Comparison of ENCODE assay signal across 33 cellular contexts in genomic region chr12:62540354-62540753, GRCh38.
"Had no signal": no experiment of that assay in that cellular context is flagged by ENCODE, and none has a peak within 500 bp of the region (broad histone marks: within the 10 kb centered on the region; RNA-seq: fewer than 3 reads in every experiment).

No MANE protein-coding gene starts in this region.

- ATAC-seq: activated CD8-positive, alpha-beta T cell treated with anti-CD3 and anti-CD28 coated beads for 36 hours; activated naive CD4-positive, alpha-beta T cell treated with anti-CD3 and anti-CD28 coated beads, Interleukin-2, amount 50 U/mL, for 72 hours; activated T-helper 17 cell treated with anti-CD3 and anti-CD28 coated beads, Interleukin-2, amount 50 U/mL, for 72 hours; body of pancreas; T-cell had no signal

- H3K27me3 Mint-ChIP-seq: activated B cell treated with CpG ODN at 0.5 μM for 24 hours; activated CD4-positive, alpha-beta memory T cell treated with anti-CD3 and anti-CD28 coated beads for 36 hours; activated CD4-positive, alpha-beta T cell treated with anti-CD3 and anti-CD28 coated beads, Interleukin-2, amount 10 ng/mL, durations not matched to agents 24 days and 14 days; activated CD8-positive, alpha-beta T cell treated with anti-CD3 and anti-CD28 coated beads for 36 hours; activated T-helper 17 cell treated with anti-CD3 and anti-CD28 coated beads, Interleukin-2, amount 50 U/mL, for 72 hours; T-cell had no signal

- H3K4me3 ChIP-seq: adrenal gland, body of pancreas, breast epithelium had no signal

- H3K9me3 ChIP-seq: body of pancreas, breast epithelium had no signal

- H3K36me3 Mint-ChIP-seq: activated naive CD4-positive, alpha-beta T cell treated with anti-CD3 and anti-CD28 coated beads, Interleukin-2, amount 50 U/mL, for 72 hours had no signal

- H3K9me3 Mint-ChIP-seq: activated B cell treated with CpG ODN at 0.5 μM for 24 hours; activated CD4-positive, alpha-beta memory T cell treated with anti-CD3 and anti-CD28 coated beads for 36 hours; activated CD4-positive, alpha-beta T cell treated with anti-CD3 and anti-CD28 coated beads, Interleukin-2, amount 10 ng/mL, durations not matched to agents 24 days and 14 days; activated CD8-positive, alpha-beta T cell treated with anti-CD3 and anti-CD28 coated beads for 36 hours; activated naive CD4-positive, alpha-beta T cell treated with anti-CD3 and anti-CD28 coated beads for 36 hours; activated naive CD4-positive, alpha-beta T cell treated with anti-CD3 and anti-CD28 coated beads, Interleukin-2, amount 50 U/mL, for 72 hours; activated T-helper 1 cell treated with anti-CD3 and anti-CD28 coated beads, Interleukin-12 subunit alpha, Interleukin-12 subunit beta, Interleukin-2, Interleukin-4 antibody, amounts not matched to agents 30 ng/mL and 10 ng/mL and 1 ng/mL, durations not matched to agents 14 hours and 24 hours and 36 hours; activated T-helper 17 cell treated with anti-CD3 and anti-CD28 coated beads, Interleukin-2, amount 50 U/mL, for 72 hours; T-cell; T-helper 2 cell treated with Interferon-gamma antibody and Interleukin-4, amounts not matched to agents 5 μg/mL and 100 μg/mL, for 36 hours had no signal

- H3K4me1 ChIP-seq: breast epithelium had no signal

- H3K27ac ChIP-seq: adrenal gland, body of pancreas, brain microvascular endothelial cell, breast epithelium, VCaP had no signal

- FAIRE-seq: astrocyte had no signal

- H3K4me1 Mint-ChIP-seq: activated B cell treated with CpG ODN at 0.5 μM for 24 hours, T-cell had no signal

- H3K4me3 Mint-ChIP-seq: activated B cell treated with CpG ODN at 0.5 μM for 24 hours; activated CD4-positive, alpha-beta memory T cell treated with anti-CD3 and anti-CD28 coated beads for 36 hours; activated CD4-positive, alpha-beta T cell treated with anti-CD3 and anti-CD28 coated beads, Interleukin-2, amount 10 ng/mL, durations not matched to agents 24 days and 14 days; activated CD8-positive, alpha-beta T cell treated with anti-CD3 and anti-CD28 coated beads for 36 hours; activated naive CD4-positive, alpha-beta T cell treated with anti-CD3 and anti-CD28 coated beads for 36 hours; activated T-helper 1 cell treated with anti-CD3 and anti-CD28 coated beads, Interleukin-12 subunit alpha, Interleukin-12 subunit beta, Interleukin-2, Interleukin-4 antibody, amounts not matched to agents 30 ng/mL and 10 ng/mL and 1 ng/mL, durations not matched to agents 14 hours and 24 hours and 36 hours; activated T-helper 17 cell treated with anti-CD3 and anti-CD28 coated beads, Interleukin-2, amount 50 U/mL, for 72 hours; T-cell; T-helper 2 cell treated with Interferon-gamma antibody and Interleukin-4, amounts not matched to agents 5 μg/mL and 100 μg/mL, for 36 hours had no signal

- H3K27ac Mint-ChIP-seq: activated B cell treated with CpG ODN at 0.5 μM for 24 hours; activated CD4-positive, alpha-beta memory T cell treated with anti-CD3 and anti-CD28 coated beads for 36 hours; activated CD4-positive, alpha-beta T cell treated with anti-CD3 and anti-CD28 coated beads, Interleukin-2, amount 10 ng/mL, durations not matched to agents 24 days and 14 days; activated CD8-positive, alpha-beta T cell treated with anti-CD3 and anti-CD28 coated beads for 36 hours; activated naive CD4-positive, alpha-beta T cell treated with anti-CD3 and anti-CD28 coated beads for 36 hours; activated naive CD4-positive, alpha-beta T cell treated with anti-CD3 and anti-CD28 coated beads, Interleukin-2, amount 50 U/mL, for 72 hours; activated T-helper 1 cell treated with anti-CD3 and anti-CD28 coated beads, Interleukin-12 subunit alpha, Interleukin-12 subunit beta, Interleukin-2, Interleukin-4 antibody, amounts not matched to agents 30 ng/mL and 10 ng/mL and 1 ng/mL, durations not matched to agents 14 hours and 24 hours and 36 hours; activated T-helper 17 cell treated with anti-CD3 and anti-CD28 coated beads, Interleukin-2, amount 50 U/mL, for 72 hours; T-cell; T-helper 2 cell treated with Interferon-gamma antibody and Interleukin-4, amounts not matched to agents 5 μg/mL and 100 μg/mL, for 36 hours had no signal

- H3K27me3 ChIP-seq: adrenal gland, body of pancreas, brain microvascular endothelial cell, breast epithelium had no signal

- DNase-seq: activated B cell treated with CpG ODN at 0.5 μM for 24 hours; activated CD4-positive, alpha-beta memory T cell treated with anti-CD3 and anti-CD28 coated beads for 36 hours; activated CD4-positive, alpha-beta T cell treated with anti-CD3 and anti-CD28 coated beads for 4 hours; activated CD4-positive, alpha-beta T cell treated with anti-CD3 and anti-CD28 coated beads, Interleukin-2, amount 10 ng/mL, durations not matched to agents 24 days and 14 days; activated CD4-positive, alpha-beta T cell treated with anti-CD3 and anti-CD28 coated beads, Interleukin-2, amount 50 U/mL, for 1 hour; activated CD4-positive, alpha-beta T cell treated with anti-CD3 and anti-CD28 coated beads, Interleukin-2, amount 50 U/mL, for 4 hours; activated CD4-positive, CD25-positive, alpha-beta regulatory T cell treated with anti-CD3 and anti-CD28 coated beads, Interleukin-2, amount 50 U/mL, for 72 hours; activated CD8-positive, alpha-beta memory T cell treated with anti-CD3 and anti-CD28 coated beads, Interleukin-2, amount 50 U/mL, for 4 hours; activated CD8-positive, alpha-beta T cell treated with anti-CD3 and anti-CD28 coated beads for 36 hours; activated effector memory CD4-positive, alpha-beta T cell treated with anti-CD3 and anti-CD28 coated beads, Interleukin-2, amount 50 U/mL, for 16 hours; activated gamma-delta T cell treated with Interleukin-2 at 50 U/mL for 16 hours; activated naive CD4-positive, alpha-beta T cell; activated naive CD4-positive, alpha-beta T cell treated with anti-CD3 and anti-CD28 coated beads for 36 hours; activated naive CD4-positive, alpha-beta T cell treated with anti-CD3 and anti-CD28 coated beads, Interleukin-2, amount 50 U/mL, for 16 hours; activated T-cell treated with anti-CD3 and anti-CD28 coated beads for 4 hours; activated T-cell treated with anti-CD3 and anti-CD28 coated beads, Interleukin-2, amount 50 U/mL, for 1 hour; activated T-cell treated with anti-CD3 and anti-CD28 coated beads, Interleukin-2, amount 50 U/mL, for 48 hours; adrenal gland; amniotic stem cell; aorta; body of pancreas; brain microvascular endothelial cell; central memory CD4-positive, alpha-beta T cell; T-cell; T-helper 2 cell; T-helper 9 cell had no signal
